1 cellular context compared by ENCODE assay signal in genomic region chr15:45586990-45587860, GRCh38.
TF ChIP-seq lines count a peak whose summit lies in the region.

Gene BLOC1S6, plus strand, starts transcription at chr15:45587379. Its CDS starts 65 bp downstream, at chr15:45587444.

TF ChIP-seq in K562, 482 proteins besides CTCF, POLR2A, EP300 and RAD21 (continued from another document):
- TF ChIP-seq CREB1 (IDR thresholded peaks at IDR 0.05) (peak; percentile 89), CREB1 (CRISPR knock-in tag; IDR thresholded peaks at IDR 0.05) (peak; percentile 95), CSDE1 (IDR thresholded peaks at IDR 0.05) (no peak), CREM (IDR thresholded peaks at IDR 0.05; ENCODE audit: low read depth) (peak; percentile 97), ZNF239 (CRISPR knock-in tag; IDR thresholded peaks at IDR 0.05) (no peak), CBX8 (IDR thresholded peaks at IDR 0.05; ENCODE audit: borderline replicate concordance, extremely low read depth, low read depth, low read length, poor library complexity, severe bottlenecking) (no peak), NRF1 (conservative IDR thresholded peaks at IDR 0.05 in 1 of 2, IDR thresholded peaks at IDR 0.05 in 1 of 2) (peak; percentile 56 to 70), C11orf30 (IDR thresholded peaks at IDR 0.05; ENCODE audit: low read depth) (peak; percentile 93), ZNF124 (CRISPR knock-in tag; IDR thresholded peaks at IDR 0.05) (no peak), ARHGAP35 (IDR thresholded peaks at IDR 0.05; ENCODE audit: partially characterized antibody) (peak; percentile 11), NR2C1 (IDR thresholded peaks at IDR 0.05) (peak; percentile 62), NR2C1 (tag; IDR thresholded peaks at IDR 0.05) (peak; percentile 44; the same call in 1 of the 2 replicates), SUPT5H (IDR thresholded peaks at IDR 0.05) (peak; percentile 91), POLR2G (IDR thresholded peaks at IDR 0.05; ENCODE audit: low read depth, low read length) (peak; percentile 97), BHLHE40 (IDR thresholded peaks at IDR 0.05; ENCODE audit: low read length) (peak; percentile 80), GABPB1 (CRISPR knock-in tag; IDR thresholded peaks at IDR 0.05) (peak; percentile 99), NCOA2 (IDR thresholded peaks at IDR 0.05; ENCODE audit: partially characterized antibody in 2 of 2) (no peak), BRCA1 (IDR thresholded peaks at IDR 0.05) (no peak), BRCA1 (CRISPR knock-in tag; IDR thresholded peaks at IDR 0.05) (peak; percentile 86; the same call in 1 of the 2 replicates), MAX (CRISPR knock-in tag; IDR thresholded peaks at IDR 0.05) (peak; percentile 90), THRB (CRISPR knock-in tag; conservative IDR thresholded peaks at IDR 0.05) (no peak), CEBPG (CRISPR knock-in tag; IDR thresholded peaks at IDR 0.05) (no peak; the same call in 1 of the 2 replicates), CEBPG (tag; conservative IDR thresholded peaks at IDR 0.05 in 1 of 2, IDR thresholded peaks at IDR 0.05 in 1 of 2) (0 out of 4 replicates have a peak, but pooled peaks have one; percentile 10 to 18), THAP12 (CRISPR knock-in tag; IDR thresholded peaks at IDR 0.05) (peak; percentile 79), PRMT5 (CRISPR knock-in tag; IDR thresholded peaks at IDR 0.05) (no peak), ZNF668 (CRISPR knock-in tag; IDR thresholded peaks at IDR 0.05) (no peak), FOXJ2 (tag; IDR thresholded peaks at IDR 0.05) (no peak; the same call in 1 of the 2 replicates), SMAD1 (IDR thresholded peaks at IDR 0.05; ENCODE audit: low read depth, low read length, partially characterized antibody) (no peak), HMG20A (CRISPR knock-in tag; conservative IDR thresholded peaks at IDR 0.05) (no peak), ZNF584 (CRISPR knock-in tag; IDR thresholded peaks at IDR 0.05; ENCODE audit: low read depth) (no peak), PREB (CRISPR knock-in tag; IDR thresholded peaks at IDR 0.05) (0 out of 2 replicates have a peak, but pooled peaks have one; percentile 48), SREBF1 (IDR thresholded peaks at IDR 0.05; ENCODE audit: borderline replicate concordance, low read depth, low read length) (no peak), GATA2 (CRISPR knock-in tag; IDR thresholded peaks at IDR 0.05) (no peak), ZNF280A (IDR thresholded peaks at IDR 0.05; ENCODE audit: low read depth, partially characterized antibody) (no peak), TAF15 (IDR thresholded peaks at IDR 0.05; ENCODE audit: low read depth, low read length) (no peak), JUN (IDR thresholded peaks at IDR 0.05; ENCODE audit: borderline replicate concordance, low read depth, low read length) (no peak), JUN (CRISPR knock-in tag; IDR thresholded peaks at IDR 0.05; ENCODE audit: borderline replicate concordance) (peak; percentile 73), FOXJ3 (CRISPR knock-in tag; IDR thresholded peaks at IDR 0.05) (no peak)
